Comparison of ENCODE assay signal across 8 cellular contexts in the genomic region with DNA sequence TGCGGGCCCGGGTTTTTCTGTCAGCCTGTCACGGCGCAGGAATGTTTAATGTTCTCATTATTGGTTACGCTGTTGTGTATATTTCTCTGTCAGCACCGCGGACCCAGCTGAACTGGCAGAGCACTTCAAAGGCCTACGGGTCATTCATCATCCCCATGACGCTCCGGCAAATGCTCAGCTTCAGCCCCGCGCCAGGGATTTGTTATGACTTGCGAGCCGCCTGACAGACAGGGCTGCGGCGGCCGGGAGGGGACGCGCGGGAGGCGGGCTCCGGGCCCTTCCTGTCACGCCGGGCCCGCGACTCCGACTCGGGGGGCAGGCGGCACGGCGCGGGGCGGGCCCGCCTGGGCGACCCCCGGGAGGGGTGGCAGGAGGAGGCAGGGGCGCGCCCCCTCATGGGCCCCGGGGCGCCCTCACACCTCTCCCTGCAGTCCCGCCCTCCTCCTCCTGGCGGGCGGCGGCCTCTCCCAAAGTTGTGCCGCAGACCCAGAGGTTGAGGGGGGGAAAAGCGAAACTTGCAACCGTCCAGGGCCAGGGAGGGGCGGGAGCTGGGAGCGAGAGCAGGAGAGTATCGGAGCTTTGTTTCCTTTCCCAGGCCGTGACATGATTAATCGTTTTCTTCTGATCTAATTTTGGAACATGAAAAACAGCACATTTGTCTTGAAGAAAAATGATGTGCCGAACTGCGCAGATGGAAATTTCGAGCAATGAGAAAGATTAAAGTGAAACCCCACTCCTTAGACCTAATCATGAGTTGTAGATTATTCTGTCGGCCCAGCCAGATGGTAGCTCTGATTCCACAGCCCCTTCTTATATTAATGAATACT. TPM values are rescaled to one million over a fixed set of nuclear protein-coding genes. Genes with fewer than 3 reads are reported as not detected.
DNase-seq lines count a peak whose midpoint lies in the region; ATAC-seq, FAIRE-seq and TF ChIP-seq lines count a peak whose summit lies in the region.

No MANE protein-coding gene starts in this region.

- peak overlapping the region; percentile 59 for H3K4me3 Mint-ChIP-seq in activated CD8-positive, alpha-beta memory T cell treated with anti-CD3 and anti-CD28 coated beads, Interleukin-2, amount 10 ng/mL, durations not matched to agents 7 days and 5 days

- no peak overlapping the region for H3K23ac ChIP-seq in H1 (ENCODE audit: insufficient read length)
- no peak overlapping the region for H3K23ac ChIP-seq in mesenchymal stem cell (ENCODE audit: low read length in 2 of 2)

- H3K18ac ChIP-seq in H1 (ENCODE audit: extremely low read depth, low read length) (no peak overlapping the region), mesenchymal stem cell (ENCODE audit: low read depth in 1 of 2, low read length in 2 of 2) (peak overlapping the region; percentile 67 to 85)

- no peak overlapping the region for H2AK5ac ChIP-seq in H1 (ENCODE audit: low read depth, low read length)
- H2AK5ac ChIP-seq in mesenchymal stem cell (ENCODE audit: low read length, severe bottlenecking) = no peak overlapping the region

- H2BK20ac ChIP-seq in H1 (ENCODE audit: low read length) = no peak overlapping the region

- no peaks in the 10 kb centered on the region for H3K79me1 ChIP-seq in H1 (ENCODE audit: low read depth, low read length)
- no peaks in the 10 kb centered on the region for H3K79me1 ChIP-seq in mesenchymal stem cell (replicated peaks; ENCODE audit: low read length, poor library complexity, severe bottlenecking)

- DNase-seq in SKM-1 treated with dmso at 0.1 percent for 144 hours (lab: John Stamatoyannopoulos, UW; ENCODE audit: unreplicated experiment) (peak; percentile 59), SKM-1 (lab: John Stamatoyannopoulos, UW; ENCODE audit: unreplicated experiment) (no peak), NCI-H748 (lab: John Stamatoyannopoulos, UW; ENCODE audit: unreplicated experiment) (peak; percentile 60), H1 (ENCODE audit: low read depth in 1 of 2, low spot score in 2 of 2) (peak in 1 of 2 experiments; percentile 67), mesenchymal stem cell (peak; percentile 92)
- peak; percentile 77 for DNase-seq in activated CD8-positive, alpha-beta memory T cell treated with anti-CD3 and anti-CD28 coated beads, Interleukin-2, amount 10 ng/mL, durations not matched to agents 7 days and 5 days
- peak; percentile 31 for DNase-seq in stimulated activated CD8-positive, alpha-beta memory T cell treated with anti-CD3 and anti-CD28 coated beads, Interleukin-12 subunit alpha, Interleukin-12 subunit beta, amount 100 ng/mL, for 24 hours (ENCODE audit: extremely low read depth)

- H3K4me1 Mint-ChIP-seq in activated CD8-positive, alpha-beta memory T cell treated with anti-CD3 and anti-CD28 coated beads, Interleukin-2, amount 10 ng/mL, durations not matched to agents 7 days and 5 days = peaks cover 3% of the 10 kb centered on the region

- ATAC-seq in HG03280 (IDR thresholded peaks at IDR 0.05; ENCODE audit: unreplicated experiment) = peak; percentile 79
- ATAC-seq in activated CD8-positive, alpha-beta memory T cell treated with anti-CD3 and anti-CD28 coated beads, Interleukin-2, amount 10 ng/mL, durations not matched to agents 7 days and 5 days = peak; percentile 94

- H2BK120ac ChIP-seq in H1 (replicated peaks; ENCODE audit: low read depth, low read length) (no peak overlapping the region), mesenchymal stem cell (ENCODE audit: low read depth, low read length) (peak overlapping the region; percentile 71)

- peak in 2 of 3 experiments; percentile 4 to 33; a peak in 3 of 4 replicates for TF ChIP-seq CTCF in H1 (IDR thresholded peaks at IDR 0.05; ENCODE audit: control extremely low read depth in 1 of 3, insufficient read depth in 1 of 3, low read depth in 1 of 3, low read length in 3 of 3)

- no peak overlapping the region for H4K5ac ChIP-seq in H1 (ENCODE audit: insufficient read length, low read depth, low read length)

- H3K9me3 Mint-ChIP-seq in activated CD8-positive, alpha-beta memory T cell treated with anti-CD3 and anti-CD28 coated beads, Interleukin-2, amount 10 ng/mL, durations not matched to agents 7 days and 5 days (ENCODE audit: low read depth) = no peaks in the 10 kb centered on the region

- H4K91ac ChIP-seq in H1 (replicated peaks; ENCODE audit: insufficient read length, low read length) = no peak overlapping the region
- peak overlapping the region; percentile 67 for H4K91ac ChIP-seq in mesenchymal stem cell (ENCODE audit: low read length)

- peaks cover 24% of the 10 kb centered on the region for H3K27me3 Mint-ChIP-seq in activated CD8-positive, alpha-beta memory T cell treated with anti-CD3 and anti-CD28 coated beads, Interleukin-2, amount 10 ng/mL, durations not matched to agents 7 days and 5 days

- H2BK5ac ChIP-seq in H1 (ENCODE audit: low read depth, low read length) (no peak overlapping the region), mesenchymal stem cell (ENCODE audit: low read depth, low read length, poor library complexity, severe bottlenecking) (no peak overlapping the region)

- peak; percentile 0 to 18; a peak in 2 of 4 replicates for TF ChIP-seq RAD21 in H1 (IDR thresholded peaks at IDR 0.05 in 1 of 2, conservative IDR thresholded peaks at IDR 0.05 in 1 of 2; ENCODE audit: low read depth in 2 of 2, low read length in 2 of 2)

- H3K79me2 ChIP-seq in H1 (ENCODE audit: control insufficient read depth in 1 of 2, insufficient read depth in 2 of 2, low read length in 2 of 2) = no peaks in the 10 kb centered on the region

- H2AFZ ChIP-seq in H1 (ENCODE audit: low read length) (no peak overlapping the region), mesenchymal stem cell (ENCODE audit: low read depth, low read length) (peak overlapping the region; percentile 65)

- no peaks in the 10 kb centered on the region for H4K20me1 ChIP-seq in H1 (replicated peaks in 1 of 2; ENCODE audit: control insufficient read depth in 1 of 2, insufficient read depth in 2 of 2, low read length in 2 of 2)

- H3K36me3 ChIP-seq in H1 (ENCODE audit: control insufficient read depth in 2 of 4, insufficient read depth in 4 of 4, low read length in 3 of 4) (no peaks in the 10 kb centered on the region), mesenchymal stem cell (ENCODE audit: control insufficient read depth in 1 of 2, insufficient read depth in 2 of 2, low read depth in 1 of 2, low read length in 2 of 2) (no peaks in the 10 kb centered on the region)

- H3K23me2 ChIP-seq in H1 (ENCODE audit: low read depth, low read length) = peaks cover 5% of the 10 kb centered on the region

- H2BK15ac ChIP-seq in H1 (ENCODE audit: low read length) = no peak overlapping the region
- peak overlapping the region; percentile 81 for H2BK15ac ChIP-seq in mesenchymal stem cell (ENCODE audit: low read depth, poor library complexity, severe bottlenecking)

- no peak for TF ChIP-seq POLR2A in H1 (IDR thresholded peaks at IDR 0.05; ENCODE audit: control extremely low read depth in 1 of 2, low read depth in 2 of 2, low read length in 2 of 2)

- H4K8ac ChIP-seq in H1 (ENCODE audit: extremely low read depth, insufficient read depth, low read length) = no peak overlapping the region
- peak overlapping the region; percentile 1 for H4K8ac ChIP-seq in mesenchymal stem cell (ENCODE audit: low read length)

- no peak for FAIRE-seq in H1 (lab: Jason Lieb, UNC)

- H3K14ac ChIP-seq in H1 (ENCODE audit: insufficient read length) (no peak overlapping the region), mesenchymal stem cell (ENCODE audit: low read length in 2 of 2) (peak overlapping the region in 1 of 2 experiments; percentile 37)

- H3K4me3 ChIP-seq in H1 (ENCODE audit: extremely low read depth in 1 of 4, insufficient read depth in 2 of 4, low read depth in 3 of 4, low read length in 4 of 4) (peak overlapping the region; percentile 29 to 63 (median 55)), mesenchymal stem cell (ENCODE audit: insufficient read depth in 1 of 2, low read depth in 1 of 2, low read length in 2 of 2) (peak overlapping the region; percentile 62 to 77)

- no peaks in the 10 kb centered on the region for H3K36me3 Mint-ChIP-seq in activated CD8-positive, alpha-beta memory T cell treated with anti-CD3 and anti-CD28 coated beads, Interleukin-2, amount 10 ng/mL, durations not matched to agents 7 days and 5 days

- CTCF ChIA-PET in activated CD8-positive, alpha-beta memory T cell treated with anti-CD3 and anti-CD28 coated beads, Interleukin-2, amount 10 ng/mL, durations not matched to agents 7 days and 5 days (lab: Charles Lee) = interaction anchor here (0.9 kb wide), 1 partner anchor 25 kb away, joined by 3 read pairs; no protein-coding TSS in a partner anchor
- CTCF ChIA-PET in H1 (lab: Charles Lee; ENCODE audit: partially characterized antibody) = interaction anchor here (0.6 to 2.7 kb wide), 10 partner anchors 9 to 150 kb away, joined by 3 to 9 read pairs (median 3); no protein-coding TSS in a partner anchor

- H3K27ac ChIP-seq in H1 (ENCODE audit: low read depth, low read length) (no peak overlapping the region), mesenchymal stem cell (ENCODE audit: low read length, poor library complexity, severe bottlenecking) (peak overlapping the region; percentile 34)

- no peak overlapping the region for H3K27ac Mint-ChIP-seq in activated CD8-positive, alpha-beta memory T cell treated with anti-CD3 and anti-CD28 coated beads, Interleukin-2, amount 10 ng/mL, durations not matched to agents 7 days and 5 days

- H3K9ac ChIP-seq in H1 (replicated peaks in 1 of 4; ENCODE audit: extremely low read depth in 1 of 4, low read depth in 3 of 4, low read length in 3 of 4) (no peak overlapping the region), mesenchymal stem cell (ENCODE audit: low read length) (peak overlapping the region; percentile 86)

- H3K4me2 ChIP-seq in H1 (ENCODE audit: insufficient read depth in 1 of 2, low read depth in 2 of 2, low read length in 2 of 2) (peak overlapping the region; percentile 68 to 93), mesenchymal stem cell (ENCODE audit: low read length, poor library complexity, severe bottlenecking) (peak overlapping the region; percentile 93)

- no peaks in the 10 kb centered on the region for H3K9me3 ChIP-seq in H1 (ENCODE audit: insufficient read depth in 2 of 2, low read depth in 1 of 2, low read length in 1 of 2)
- peaks cover 10% of the 10 kb centered on the region for H3K9me3 ChIP-seq in mesenchymal stem cell (ENCODE audit: control insufficient read depth, low read length)

- POLR2A ChIA-PET in H1 (lab: Charles Lee; ENCODE audit: partially characterized antibody) = interaction anchor here (0.6 to 0.7 kb wide), 2 partner anchors 55 to 63 kb away, joined by 3 read pairs; no protein-coding TSS in a partner anchor

- peaks cover 5 to 36% (median 27%) of the 10 kb centered on the region in 4 experiments for H3K27me3 ChIP-seq in H1 (replicated peaks in 1 of 4; ENCODE audit: control insufficient read depth in 3 of 4, extremely low read depth in 1 of 4, insufficient read depth in 3 of 4, low read length in 3 of 4)
- H3K27me3 ChIP-seq in mesenchymal stem cell (ENCODE audit: control insufficient read depth in 1 of 2, insufficient read depth in 1 of 2, low read length in 2 of 2) = peaks cover 0 to 37% of the 10 kb centered on the region in 2 experiments

- H3K56ac ChIP-seq in H1 (replicated peaks; ENCODE audit: insufficient read length, low read depth, low read length) = no peak overlapping the region

- no peak overlapping the region for H3K4ac ChIP-seq in H1 (replicated peaks; ENCODE audit: insufficient read length, low read depth, low read length)
- no peak overlapping the region for H3K4ac ChIP-seq in mesenchymal stem cell (ENCODE audit: low read depth in 1 of 2, low read length in 2 of 2)

- no peak for TF ChIP-seq EP300 in H1 (IDR thresholded peaks at IDR 0.05; ENCODE audit: borderline replicate concordance in 1 of 2, low read depth in 2 of 2, low read length in 2 of 2)

- WGBS in H1 (ENCODE audit: extremely low coverage in 1 of 2, insufficient coverage in 1 of 2, insufficient read length in 1 of 2, insufficient replicate concordance in 2 of 2, low coverage in 1 of 2, low lambda C conversion rate in 2 of 2, missing lambda C conversion rate in 1 of 2), 2 experiments = 13% methylated on average over 32 of the region's 56 CpGs; no CpG with 5 or more reads in 1 of the 2 experiments
- WGBS in mesenchymal stem cell = under 1% methylated on average over 44 of the region's 56 CpGs

- H3K4me1 ChIP-seq in H1 (replicated peaks in 1 of 4; ENCODE audit: control insufficient read depth in 3 of 4, insufficient read depth in 4 of 4, low read length in 3 of 4) (no peaks in the 10 kb centered on the region), mesenchymal stem cell (ENCODE audit: control insufficient read depth, insufficient read depth, low read depth, low read length) (peaks cover 8% of the 10 kb centered on the region)

- H2BK12ac ChIP-seq in H1 (ENCODE audit: low read depth, low read length) = no peak overlapping the region
- H2BK12ac ChIP-seq in mesenchymal stem cell (ENCODE audit: low read length in 2 of 2) = peak overlapping the region; percentile 41 to 97

RNA-seq across cellular contexts. Expression of a gene that starts 59.3 kb away (rescaled TPM):
- 10 to 100 TPM; 39.8 to 43.2 TPM for total RNA-seq in activated CD8-positive, alpha-beta memory T cell treated with anti-CD3 and anti-CD28 coated beads, Interleukin-2, amount 10 ng/mL, durations not matched to agents 7 days and 5 days
- total RNA-seq in H1 (2021; fragmentation: NEBNext Ultra II Directional; extraction: Animal tissue kit (Norgen Biotek cat#: 25700)) = 31.9 and 32.5 TPM in 2 replicates
- polyA plus RNA-seq in H1 (2011; rRNA removed) = 42.4 and 59.4 TPM in 2 replicates
- 39.1 TPM for polyA plus RNA-seq in H1 (2011; cell fraction: cytosol; rRNA removed)
- 70.0 TPM for polyA plus RNA-seq in H1 (2011; cell fraction: nucleus; rRNA removed)
- polyA plus RNA-seq in H1 (2012, experiment 1 of 2) = 26.0 to 34.8 TPM (median 30.2 TPM) in 4 replicates
- polyA plus RNA-seq in H1 (2012, experiment 2 of 2) = 26.7 TPM
- polyA plus RNA-seq in H1 (2013, experiment 1 of 2) = 46.2 TPM
- polyA plus RNA-seq in H1 (2013, experiment 2 of 2) = 41.3 TPM
- 2.0 and 2.8 TPM in 2 replicates for polyA minus RNA-seq in H1 (2011; rRNA and poly(A)+ RNA removed)
- polyA minus RNA-seq in H1 (2011; cell fraction: cytosol; rRNA and poly(A)+ RNA removed) = 12.6 TPM
- polyA minus RNA-seq in H1 (2011; cell fraction: nucleus; rRNA and poly(A)+ RNA removed) = 10.9 TPM
- polyA plus RNA-seq in mesenchymal stem cell (2013, experiment 1 of 2) = 11.1 TPM
- polyA plus RNA-seq in mesenchymal stem cell (2013, experiment 2 of 2) = 8.8 TPM
